ENCODE assay signal across 2 cellular contexts in the genomic region with DNA sequence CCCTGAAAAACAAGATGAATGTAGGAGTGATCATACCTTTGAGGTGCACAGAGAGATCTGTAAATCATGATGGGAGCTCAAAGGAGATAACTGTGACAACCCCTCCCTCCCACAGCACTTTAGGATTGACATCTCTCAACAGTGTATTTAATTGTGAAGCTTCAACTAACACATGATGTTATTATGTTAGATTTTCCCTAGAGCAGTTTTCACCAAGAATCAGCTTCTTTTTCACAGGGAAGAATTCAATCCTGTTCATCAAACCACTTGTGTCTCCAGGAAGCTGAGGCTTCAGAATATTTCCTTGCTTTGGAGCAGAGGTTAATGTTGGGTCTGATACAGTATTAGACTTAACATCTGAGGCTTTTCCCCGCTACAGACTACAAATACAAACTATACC.
A peak's percentile ranks its signal among the peaks of the same experiment; 100 is the strongest.
TF ChIP-seq lines count a peak whose summit lies in the region.

No MANE protein-coding gene starts in this region.

TF ChIP-seq in K562, 482 proteins besides CTCF, POLR2A, EP300 and RAD21:
- TF ChIP-seq ZNF124 (CRISPR knock-in tag; IDR thresholded peaks at IDR 0.05) (no peak), NR2F6 (CRISPR knock-in tag; IDR thresholded peaks at IDR 0.05) (no peak), SMARCA5 (IDR thresholded peaks at IDR 0.05) (no peak), PRMT5 (CRISPR knock-in tag; IDR thresholded peaks at IDR 0.05) (no peak), PTRF (tag; IDR thresholded peaks at IDR 0.05) (no peak), MEIS2 (IDR thresholded peaks at IDR 0.05; ENCODE audit: partially characterized antibody) (peak; percentile 57), ELF1 (tag; IDR thresholded peaks at IDR 0.05) (no peak)
- TF ChIP-seq, protein P1, sequence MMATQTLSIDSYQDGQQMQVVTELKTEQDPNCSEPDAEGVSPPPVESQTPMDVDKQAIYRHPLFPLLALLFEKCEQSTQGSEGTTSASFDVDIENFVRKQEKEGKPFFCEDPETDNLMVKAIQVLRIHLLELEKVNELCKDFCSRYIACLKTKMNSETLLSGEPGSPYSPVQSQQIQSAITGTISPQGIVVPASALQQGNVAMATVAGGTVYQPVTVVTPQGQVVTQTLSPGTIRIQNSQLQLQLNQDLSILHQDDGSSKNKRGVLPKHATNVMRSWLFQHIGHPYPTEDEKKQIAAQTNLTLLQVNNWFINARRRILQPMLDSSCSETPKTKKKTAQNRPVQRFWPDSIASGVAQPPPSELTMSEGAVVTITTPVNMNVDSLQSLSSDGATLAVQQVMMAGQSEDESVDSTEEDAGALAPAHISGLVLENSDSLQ (IDR thresholded peaks at IDR 0.05): peak; percentile 17; the same call in 1 of the 2 replicates

TF ChIP-seq in neural cell, 6 proteins besides CTCF, POLR2A, EP300 and RAD21:
- no peak for TF ChIP-seq POLR2AphosphoS5 (IDR thresholded peaks at IDR 0.05)
- TF ChIP-seq SMC3 (conservative IDR thresholded peaks at IDR 0.05; ENCODE audit: poor library complexity): no peak
- no peak for TF ChIP-seq TAF1 (IDR thresholded peaks at IDR 0.05; ENCODE audit: low read depth)
- TF ChIP-seq, protein P2, sequence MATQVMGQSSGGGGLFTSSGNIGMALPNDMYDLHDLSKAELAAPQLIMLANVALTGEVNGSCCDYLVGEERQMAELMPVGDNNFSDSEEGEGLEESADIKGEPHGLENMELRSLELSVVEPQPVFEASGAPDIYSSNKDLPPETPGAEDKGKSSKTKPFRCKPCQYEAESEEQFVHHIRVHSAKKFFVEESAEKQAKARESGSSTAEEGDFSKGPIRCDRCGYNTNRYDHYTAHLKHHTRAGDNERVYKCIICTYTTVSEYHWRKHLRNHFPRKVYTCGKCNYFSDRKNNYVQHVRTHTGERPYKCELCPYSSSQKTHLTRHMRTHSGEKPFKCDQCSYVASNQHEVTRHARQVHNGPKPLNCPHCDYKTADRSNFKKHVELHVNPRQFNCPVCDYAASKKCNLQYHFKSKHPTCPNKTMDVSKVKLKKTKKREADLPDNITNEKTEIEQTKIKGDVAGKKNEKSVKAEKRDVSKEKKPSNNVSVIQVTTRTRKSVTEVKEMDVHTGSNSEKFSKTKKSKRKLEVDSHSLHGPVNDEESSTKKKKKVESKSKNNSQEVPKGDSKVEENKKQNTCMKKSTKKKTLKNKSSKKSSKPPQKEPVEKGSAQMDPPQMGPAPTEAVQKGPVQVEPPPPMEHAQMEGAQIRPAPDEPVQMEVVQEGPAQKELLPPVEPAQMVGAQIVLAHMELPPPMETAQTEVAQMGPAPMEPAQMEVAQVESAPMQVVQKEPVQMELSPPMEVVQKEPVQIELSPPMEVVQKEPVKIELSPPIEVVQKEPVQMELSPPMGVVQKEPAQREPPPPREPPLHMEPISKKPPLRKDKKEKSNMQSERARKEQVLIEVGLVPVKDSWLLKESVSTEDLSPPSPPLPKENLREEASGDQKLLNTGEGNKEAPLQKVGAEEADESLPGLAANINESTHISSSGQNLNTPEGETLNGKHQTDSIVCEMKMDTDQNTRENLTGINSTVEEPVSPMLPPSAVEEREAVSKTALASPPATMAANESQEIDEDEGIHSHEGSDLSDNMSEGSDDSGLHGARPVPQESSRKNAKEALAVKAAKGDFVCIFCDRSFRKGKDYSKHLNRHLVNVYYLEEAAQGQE (IDR thresholded peaks at IDR 0.05; ENCODE audit: borderline replicate concordance): no peak
- no peak for TF ChIP-seq EZH2 (IDR thresholded peaks at IDR 0.05; ENCODE audit: borderline replicate concordance, insufficient read depth, low read length, poor library complexity, severe bottlenecking)
